1 cellular context compared by ENCODE assay signal in the genomic region with DNA sequence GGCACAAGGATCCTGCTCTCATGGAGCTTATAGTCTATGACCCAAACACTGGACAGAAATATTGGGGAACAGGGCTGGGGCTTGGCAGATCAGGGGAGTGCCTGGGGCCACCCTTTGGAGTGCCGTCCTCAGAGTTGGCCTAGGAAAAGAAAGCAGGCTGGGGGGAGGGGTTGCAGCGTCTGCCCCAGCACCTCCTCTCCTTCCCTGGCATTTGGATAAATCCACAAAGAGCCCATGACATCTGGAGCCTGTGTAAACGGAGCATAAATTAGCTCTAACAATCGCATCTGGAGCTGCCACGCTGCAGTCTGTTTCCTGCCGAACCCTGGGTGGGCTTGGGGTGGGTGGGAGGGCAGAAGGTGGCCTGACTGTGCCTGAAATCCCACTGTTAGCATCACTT.
TF ChIP-seq lines count a peak whose summit lies in the region.

No MANE protein-coding gene starts in this region.

TF ChIP-seq in SK-N-SH treated with all-trans-retinoic acid at 6 μM for 48 hours, 23 proteins besides CTCF, POLR2A, EP300 and RAD21 (continued from another document):
- TF ChIP-seq, protein P1, sequence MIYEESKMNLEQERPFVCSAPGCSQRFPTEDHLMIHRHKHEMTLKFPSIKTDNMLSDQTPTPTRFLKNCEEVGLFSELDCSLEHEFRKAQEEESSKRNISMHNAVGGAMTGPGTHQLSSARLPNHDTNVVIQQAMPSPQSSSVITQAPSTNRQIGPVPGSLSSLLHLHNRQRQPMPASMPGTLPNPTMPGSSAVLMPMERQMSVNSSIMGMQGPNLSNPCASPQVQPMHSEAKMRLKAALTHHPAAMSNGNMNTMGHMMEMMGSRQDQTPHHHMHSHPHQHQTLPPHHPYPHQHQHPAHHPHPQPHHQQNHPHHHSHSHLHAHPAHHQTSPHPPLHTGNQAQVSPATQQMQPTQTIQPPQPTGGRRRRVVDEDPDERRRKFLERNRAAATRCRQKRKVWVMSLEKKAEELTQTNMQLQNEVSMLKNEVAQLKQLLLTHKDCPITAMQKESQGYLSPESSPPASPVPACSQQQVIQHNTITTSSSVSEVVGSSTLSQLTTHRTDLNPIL (CRISPR knock-in tag; IDR thresholded peaks at IDR 0.05; ENCODE audit: low read depth) = no peak
- TF ChIP-seq, protein P2, sequence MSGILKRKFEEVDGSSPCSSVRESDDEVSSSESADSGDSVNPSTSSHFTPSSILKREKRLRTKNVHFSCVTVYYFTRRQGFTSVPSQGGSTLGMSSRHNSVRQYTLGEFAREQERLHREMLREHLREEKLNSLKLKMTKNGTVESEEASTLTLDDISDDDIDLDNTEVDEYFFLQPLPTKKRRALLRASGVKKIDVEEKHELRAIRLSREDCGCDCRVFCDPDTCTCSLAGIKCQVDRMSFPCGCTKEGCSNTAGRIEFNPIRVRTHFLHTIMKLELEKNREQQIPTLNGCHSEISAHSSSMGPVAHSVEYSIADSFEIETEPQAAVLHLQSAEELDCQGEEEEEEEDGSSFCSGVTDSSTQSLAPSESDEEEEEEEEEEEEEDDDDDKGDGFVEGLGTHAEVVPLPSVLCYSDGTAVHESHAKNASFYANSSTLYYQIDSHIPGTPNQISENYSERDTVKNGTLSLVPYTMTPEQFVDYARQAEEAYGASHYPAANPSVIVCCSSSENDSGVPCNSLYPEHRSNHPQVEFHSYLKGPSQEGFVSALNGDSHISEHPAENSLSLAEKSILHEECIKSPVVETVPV (CRISPR knock-in tag; IDR thresholded peaks at IDR 0.05) = no peak
- TF ChIP-seq, protein P3, sequence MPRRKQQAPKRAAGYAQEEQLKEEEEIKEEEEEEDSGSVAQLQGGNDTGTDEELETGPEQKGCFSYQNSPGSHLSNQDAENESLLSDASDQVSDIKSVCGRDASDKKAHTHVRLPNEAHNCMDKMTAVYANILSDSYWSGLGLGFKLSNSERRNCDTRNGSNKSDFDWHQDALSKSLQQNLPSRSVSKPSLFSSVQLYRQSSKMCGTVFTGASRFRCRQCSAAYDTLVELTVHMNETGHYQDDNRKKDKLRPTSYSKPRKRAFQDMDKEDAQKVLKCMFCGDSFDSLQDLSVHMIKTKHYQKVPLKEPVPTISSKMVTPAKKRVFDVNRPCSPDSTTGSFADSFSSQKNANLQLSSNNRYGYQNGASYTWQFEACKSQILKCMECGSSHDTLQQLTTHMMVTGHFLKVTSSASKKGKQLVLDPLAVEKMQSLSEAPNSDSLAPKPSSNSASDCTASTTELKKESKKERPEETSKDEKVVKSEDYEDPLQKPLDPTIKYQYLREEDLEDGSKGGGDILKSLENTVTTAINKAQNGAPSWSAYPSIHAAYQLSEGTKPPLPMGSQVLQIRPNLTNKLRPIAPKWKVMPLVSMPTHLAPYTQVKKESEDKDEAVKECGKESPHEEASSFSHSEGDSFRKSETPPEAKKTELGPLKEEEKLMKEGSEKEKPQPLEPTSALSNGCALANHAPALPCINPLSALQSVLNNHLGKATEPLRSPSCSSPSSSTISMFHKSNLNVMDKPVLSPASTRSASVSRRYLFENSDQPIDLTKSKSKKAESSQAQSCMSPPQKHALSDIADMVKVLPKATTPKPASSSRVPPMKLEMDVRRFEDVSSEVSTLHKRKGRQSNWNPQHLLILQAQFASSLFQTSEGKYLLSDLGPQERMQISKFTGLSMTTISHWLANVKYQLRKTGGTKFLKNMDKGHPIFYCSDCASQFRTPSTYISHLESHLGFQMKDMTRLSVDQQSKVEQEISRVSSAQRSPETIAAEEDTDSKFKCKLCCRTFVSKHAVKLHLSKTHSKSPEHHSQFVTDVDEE (CRISPR knock-in tag; IDR thresholded peaks at IDR 0.05) = no peak
- TF ChIP-seq SNAI2 (CRISPR knock-in tag; IDR thresholded peaks at IDR 0.05) = no peak
TF ChIP-seq in SK-N-SH treated with all-trans-retinoic acid at 6 μM for 48 hours: peak in this region for 0.
